ENCODE assay signal across 1 cellular context in genomic region chr4:156763511-156763910, GRCh38.
A peak's percentile ranks its signal among the peaks of the same experiment; 100 is the strongest.
TF ChIP-seq lines count a peak whose summit lies in the region.

No MANE protein-coding gene starts in this region.

TF ChIP-seq in HEK293, 187 proteins besides CTCF, POLR2A, EP300 and RAD21 (continued from another document and continues in another):
- TF ChIP-seq ZNF121 (tag by site-specific recombination; IDR thresholded peaks at IDR 0.05), result no peak
- peak; percentile 91 for TF ChIP-seq PRDM6 (tag by site-specific recombination; IDR thresholded peaks at IDR 0.05)
- TF ChIP-seq ZNF174 (tag by site-specific recombination; IDR thresholded peaks at IDR 0.05), result no peak
- no peak for TF ChIP-seq ZNF521 (tag by site-specific recombination; IDR thresholded peaks at IDR 0.05)
- no peak for TF ChIP-seq ZNF416 (tag by site-specific recombination; IDR thresholded peaks at IDR 0.05)
- TF ChIP-seq GLI4 (tag by site-specific recombination; IDR thresholded peaks at IDR 0.05), result no peak
- TF ChIP-seq MYNN (tag by site-specific recombination; IDR thresholded peaks at IDR 0.05; ENCODE audit: borderline replicate concordance), result no peak
- TF ChIP-seq ZSCAN5A (tag by site-specific recombination; IDR thresholded peaks at IDR 0.05), result no peak
- TF ChIP-seq ZNF776 (tag by site-specific recombination; IDR thresholded peaks at IDR 0.05; ENCODE audit: borderline replicate concordance), result no peak
- TF ChIP-seq ZNF830 (tag by site-specific recombination; IDR thresholded peaks at IDR 0.05; ENCODE audit: low read depth), result no peak
- no peak for TF ChIP-seq HOXD13 (CRISPR knock-in tag; IDR thresholded peaks at IDR 0.05; ENCODE audit: borderline replicate concordance)
- TF ChIP-seq HIC1 (tag by site-specific recombination; IDR thresholded peaks at IDR 0.05), result no peak
- TF ChIP-seq ZNF48 (tag by site-specific recombination; IDR thresholded peaks at IDR 0.05), result no peak
- peak; percentile 44 for TF ChIP-seq PRDM4 (tag by site-specific recombination; IDR thresholded peaks at IDR 0.05)
- TF ChIP-seq ZNF843 (tag by site-specific recombination; IDR thresholded peaks at IDR 0.05), result peak; percentile 69; the same call in 1 of the 2 replicates
- no peak for TF ChIP-seq ZNF654 (tag by site-specific recombination; IDR thresholded peaks at IDR 0.05; ENCODE audit: low read depth)
- TF ChIP-seq ZNF561 (tag by site-specific recombination; IDR thresholded peaks at IDR 0.05; ENCODE audit: borderline replicate concordance), result no peak
- TF ChIP-seq ZSCAN30 (tag by site-specific recombination; IDR thresholded peaks at IDR 0.05), result peak; percentile 49; the same call in 1 of the 2 replicates
- peak; percentile 46; the same call in 1 of the 2 replicates for TF ChIP-seq ZXDB (tag by site-specific recombination; IDR thresholded peaks at IDR 0.05)
- TF ChIP-seq SALL2 (tag by site-specific recombination; IDR thresholded peaks at IDR 0.05; ENCODE audit: borderline replicate concordance), result no peak
- TF ChIP-seq WT1 (tag by site-specific recombination; IDR thresholded peaks at IDR 0.05), result peak; percentile 69
- TF ChIP-seq ZNF510 (tag by site-specific recombination; IDR thresholded peaks at IDR 0.05; ENCODE audit: insufficient replicate concordance), result no peak
- no peak for TF ChIP-seq MZF1 (tag by site-specific recombination; IDR thresholded peaks at IDR 0.05; ENCODE audit: borderline replicate concordance)
- TF ChIP-seq KLF8 (tag by site-specific recombination; IDR thresholded peaks at IDR 0.05), result no peak
- no peak for TF ChIP-seq ZBTB21 (tag by site-specific recombination; IDR thresholded peaks at IDR 0.05)
- TF ChIP-seq REST (tag by site-specific recombination; IDR thresholded peaks at IDR 0.05), result no peak
- no peak for TF ChIP-seq ZNF658 (tag by site-specific recombination; IDR thresholded peaks at IDR 0.05)
- TF ChIP-seq RBAK (tag by site-specific recombination; IDR thresholded peaks at IDR 0.05), result no peak
- no peak for TF ChIP-seq ZNF501 (tag by site-specific recombination; IDR thresholded peaks at IDR 0.05)
- no peak for TF ChIP-seq ZNF169 (tag by site-specific recombination; IDR thresholded peaks at IDR 0.05)
- peak; percentile 88 for TF ChIP-seq ZBTB44 (tag by site-specific recombination; IDR thresholded peaks at IDR 0.05)
- TF ChIP-seq ZNF692 (tag by site-specific recombination; IDR thresholded peaks at IDR 0.05), result no peak
- no peak for TF ChIP-seq GFI1B (tag by site-specific recombination; IDR thresholded peaks at IDR 0.05)
- no peak for TF ChIP-seq ZFP3 (tag by site-specific recombination; IDR thresholded peaks at IDR 0.05; ENCODE audit: low read depth)
- no peak for TF ChIP-seq ZSCAN18 (tag by site-specific recombination; IDR thresholded peaks at IDR 0.05)
- TF ChIP-seq ZNF157 (tag by site-specific recombination; IDR thresholded peaks at IDR 0.05), result no peak
- TF ChIP-seq ZNF398 (tag by site-specific recombination; IDR thresholded peaks at IDR 0.05), result no peak
- TF ChIP-seq KLF10 (tag by site-specific recombination; IDR thresholded peaks at IDR 0.05), result peak; percentile 43; the same call in 1 of the 2 replicates
- peak; percentile 93 for TF ChIP-seq OSR2 (tag by site-specific recombination; IDR thresholded peaks at IDR 0.05)
- TF ChIP-seq ZNF626 (tag by site-specific recombination; IDR thresholded peaks at IDR 0.05), result no peak
- TF ChIP-seq ZNF24 (tag by site-specific recombination; IDR thresholded peaks at IDR 0.05), result peak; percentile 73
- no peak for TF ChIP-seq ZNF747 (tag by site-specific recombination; IDR thresholded peaks at IDR 0.05)
- no peak for TF ChIP-seq ZNF26 (tag by site-specific recombination; IDR thresholded peaks at IDR 0.05)
